9 cellular contexts compared by ENCODE assay signal in genomic region chr3:194058189-194058571, GRCh38.
DNase-seq lines count a peak whose midpoint lies in the region; ATAC-seq, FAIRE-seq and TF ChIP-seq lines count a peak whose summit lies in the region.
"Had no signal": no experiment of that assay in that cellular context is flagged by ENCODE, and none has a peak within 500 bp of the region (broad histone marks: within the 10 kb centered on the region; RNA-seq: fewer than 3 reads in every experiment).

No MANE protein-coding gene starts in this region.

- peaks cover 16 to 31% (median 23%) of the 10 kb centered on the region in 3 donors for H3K4me1 ChIP-seq in esophagus squamous epithelium
- H3K4me1 ChIP-seq in upper lobe of left lung = peaks cover 4 to 21% (median 13%) of the 10 kb centered on the region in 4 donors

- no peak overlapping the region for H3K27ac Mint-ChIP-seq in natural killer cell treated with Interleukin-12 subunit alpha and Interleukin-12 subunit beta and Interleukin-15 and Interleukin-18, amount 100 ng/mL, for 72 hours

- peaks cover 16 to 29% of the 10 kb centered on the region in 2 donors for H3K27me3 Mint-ChIP-seq in natural killer cell treated with Interleukin-12 subunit alpha and Interleukin-12 subunit beta and Interleukin-15 and Interleukin-18, amount 100 ng/mL, for 72 hours

- DNase-seq in AG08396 (ENCODE audit: low spot score) (peak; percentile 62), MV-4-11 (lab: John Stamatoyannopoulos, UW) (peak; percentile 70), esophagus squamous epithelium (lab: John Stamatoyannopoulos, UW) (no peak), upper lobe of left lung (peak; percentile 59 to 89), HTR-8/SVneo (ENCODE audit: insufficient read length, low spot score) (no peak)
- peak; percentile 9 to 18 for DNase-seq in activated CD4-positive, alpha-beta T cell treated with anti-CD3 and anti-CD28 coated beads for 4 hours
- DNase-seq in natural killer cell treated with Interleukin-12 subunit alpha and Interleukin-12 subunit beta and Interleukin-15 and Interleukin-18, amount 100 ng/mL, for 72 hours (ENCODE audit: low spot score) = no peak

- intact Hi-C loops in esophagus squamous epithelium (cut with DNase I) = no loop called here

- no peaks in the 10 kb centered on the region for H3K9me3 Mint-ChIP-seq in natural killer cell treated with Interleukin-12 subunit alpha and Interleukin-12 subunit beta and Interleukin-15 and Interleukin-18, amount 100 ng/mL, for 72 hours

- H3K27me3 ChIP-seq in esophagus squamous epithelium = peaks cover 0 to 3% (median 0%) of the 10 kb centered on the region in 4 donors
- H3K27me3 ChIP-seq in upper lobe of left lung = no peaks in the 10 kb centered on the region

- H3K4me3 ChIP-seq in esophagus squamous epithelium = peak overlapping the region in 3 of 4 donors; percentile 33 to 60 (median 40)
- peak overlapping the region in 3 of 4 donors; percentile 34 to 45 (median 44) for H3K4me3 ChIP-seq in upper lobe of left lung

- H3K4me3 Mint-ChIP-seq in natural killer cell treated with Interleukin-12 subunit alpha and Interleukin-12 subunit beta and Interleukin-15 and Interleukin-18, amount 100 ng/mL, for 72 hours = peak overlapping the region; percentile 72

- FAIRE-seq in HTR-8/SVneo (lab: Jason Lieb, UNC) = no peak

- H3K9me3 ChIP-seq in esophagus squamous epithelium (no peaks in the 10 kb centered on the region), upper lobe of left lung (no peaks in the 10 kb centered on the region)

- peaks cover 5 to 9% of the 10 kb centered on the region in 2 donors for H3K4me1 Mint-ChIP-seq in natural killer cell treated with Interleukin-12 subunit alpha and Interleukin-12 subunit beta and Interleukin-15 and Interleukin-18, amount 100 ng/mL, for 72 hours (ENCODE audit: low read depth in 2 of 2)

- ATAC-seq in natural killer cell treated with Interleukin-12 subunit alpha and Interleukin-12 subunit beta and Interleukin-15 and Interleukin-18, amount 100 ng/mL, for 72 hours = peak; percentile 36 to 62
- peak in 1 of 2 donors; percentile 77 for ATAC-seq in upper lobe of left lung (ENCODE audit: low FRiP score in 2 of 2)

- 0 to 3% methylated on average over 6 to 17 of the region's 31 CpGs for WGBS in esophagus squamous epithelium, 2 donors
- WGBS in upper lobe of left lung, 2 donors = 4% methylated on average over 14 to 31 of the region's 31 CpGs

- TF ChIP-seq EP300 in upper lobe of left lung (IDR thresholded peaks at IDR 0.05) = no peak

- no peaks in the 10 kb centered on the region for H3K36me3 Mint-ChIP-seq in natural killer cell treated with Interleukin-12 subunit alpha and Interleukin-12 subunit beta and Interleukin-15 and Interleukin-18, amount 100 ng/mL, for 72 hours

- no peak for TF ChIP-seq CTCF in esophagus squamous epithelium (IDR thresholded peaks at IDR 0.05)
- TF ChIP-seq CTCF in upper lobe of left lung (IDR thresholded peaks at IDR 0.05) = no peak

- in situ Hi-C loops in GM18951 (cut with MboI; ENCODE audit: low sequenced_read_pairs, unreplicated experiment) = no loop called here

- H3K27ac ChIP-seq in esophagus squamous epithelium = peak overlapping the region in 1 of 4 donors; percentile 7
- H3K27ac ChIP-seq in upper lobe of left lung = no peak overlapping the region
- H3K27ac ChIP-seq: epithelial cell of prostate had no signal

- H3K36me3 ChIP-seq in esophagus squamous epithelium (no peaks in the 10 kb centered on the region), upper lobe of left lung (no peaks in the 10 kb centered on the region)

- TF ChIP-seq POLR2A in GM18951 (IDR thresholded peaks at IDR 0.05; ENCODE audit: extremely low read depth, insufficient read depth, insufficient read length) = peak; percentile 45
- no peak for TF ChIP-seq POLR2A in esophagus squamous epithelium (IDR thresholded peaks at IDR 0.05)
- TF ChIP-seq POLR2A in upper lobe of left lung (IDR thresholded peaks at IDR 0.05) = no peak

Comparison
In these comparisons a context has a peak if more than half of its experiments do, and no peak if none do; other contexts are left out.
1. DNase-seq: peak in AG08396 (single experiment), MV-4-11 (single experiment), activated CD4-positive, alpha-beta T cell treated with anti-CD3 and anti-CD28 coated beads for 4 hours (2 of 2) and upper lobe of left lung (2 of 2); none in esophagus squamous epithelium (single experiment), natural killer cell treated with Interleukin-12 subunit alpha and Interleukin-12 subunit beta and Interleukin-15 and Interleukin-18, amount 100 ng/mL, for 72 hours (single experiment) and HTR-8/SVneo (single experiment).